Comparison of ENCODE assay signal across 10 cellular contexts in the genomic region with DNA sequence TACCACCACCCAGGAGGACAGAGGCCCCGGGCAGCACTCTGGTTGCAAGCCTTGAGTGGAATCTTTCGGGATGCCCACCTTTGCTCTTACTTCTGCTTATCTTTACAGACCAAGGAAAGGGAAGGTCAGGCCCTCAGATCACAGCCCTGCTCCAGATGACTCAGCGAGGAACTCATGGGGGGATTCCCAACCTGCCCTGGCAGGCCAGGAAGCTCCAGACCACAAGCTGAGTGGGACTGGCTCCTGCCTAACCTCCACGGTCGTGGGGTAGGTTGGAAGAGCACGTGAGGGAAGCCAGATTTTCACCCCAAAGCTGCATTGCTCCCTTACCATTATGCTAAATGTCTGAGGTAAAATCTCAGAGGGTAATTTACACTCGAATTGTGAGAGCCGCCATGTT. TPM values are rescaled to one million over a fixed set of nuclear protein-coding genes. Genes with fewer than 3 reads are reported as not detected.
A peak's percentile ranks its signal among the peaks of the same experiment; 100 is the strongest.
DNase-seq lines count a peak whose midpoint lies in the region; ATAC-seq and TF ChIP-seq lines count a peak whose summit lies in the region.
"Had no signal": no experiment of that assay in that cellular context is flagged by ENCODE, and none has a peak within 500 bp of the region (broad histone marks: within the 10 kb centered on the region; RNA-seq: fewer than 3 reads in every experiment).

No MANE protein-coding gene starts in this region.

- peak; percentile 62 for DNase-seq in stimulated activated CD4-positive, alpha-beta T cell treated with anti-CD3 and anti-CD28 coated beads, Interleukin-15, amount 100 ng/mL, for 24 hours
- DNase-seq in stimulated activated CD4-positive, alpha-beta T cell treated with anti-CD3 and anti-CD28 coated beads, Interleukin-2, amount 100 ng/mL, for 48 hours: no peak
- DNase-seq in activated CD8-positive, alpha-beta T cell treated with anti-CD3 and anti-CD28 coated beads, Interleukin-2, amount 10 ng/mL, durations not matched to agents 7 days and 5 days: no peak
- DNase-seq in iris pigment epithelial cell (ENCODE audit: low read depth) (peak; percentile 63), NCI-H1105 (lab: John Stamatoyannopoulos, UW) (no peak), foreskin fibroblast (no peak)
- DNase-seq: HCEC 1CT, pancreas had no signal

- H3K4me3 ChIP-seq in foreskin fibroblast (ENCODE audit: low read depth in 1 of 2, low read length in 2 of 2): no peak overlapping the region
- H3K4me3 ChIP-seq: pancreas had no signal

- CTCF ChIA-PET in activated CD8-positive, alpha-beta T cell treated with anti-CD3 and anti-CD28 coated beads, Interleukin-2, amount 10 ng/mL, durations not matched to agents 7 days and 5 days (lab: Charles Lee): interaction anchor here (0.8 to 7.7 kb wide), 5 partner anchors 10 to 109 kb away, joined by 3 to 68 read pairs (median 5); partner anchors contain the start of genes CASTOR1 and RNF215

- H3K27ac Mint-ChIP-seq in activated CD8-positive, alpha-beta T cell treated with anti-CD3 and anti-CD28 coated beads, Interleukin-2, amount 10 ng/mL, durations not matched to agents 7 days and 5 days: no peak overlapping the region

- POLR2A ChIA-PET in activated CD8-positive, alpha-beta T cell treated with anti-CD3 and anti-CD28 coated beads, Interleukin-2, amount 10 ng/mL, durations not matched to agents 7 days and 5 days (lab: Charles Lee): interaction anchor here (0.7 to 3.6 kb wide), 6 partner anchors 9 to 42 kb away, joined by 3 to 14 read pairs (median 8); partner anchors contain the start of genes CASTOR1, CCDC157 and SF3A1

- H3K36me3 Mint-ChIP-seq in activated CD8-positive, alpha-beta T cell treated with anti-CD3 and anti-CD28 coated beads, Interleukin-2, amount 10 ng/mL, durations not matched to agents 7 days and 5 days (ENCODE audit: low read depth): peaks cover 71% of the 10 kb centered on the region

- no peak overlapping the region for H3K4me3 Mint-ChIP-seq in activated CD8-positive, alpha-beta T cell treated with anti-CD3 and anti-CD28 coated beads, Interleukin-2, amount 10 ng/mL, durations not matched to agents 7 days and 5 days

- H3K4me1 Mint-ChIP-seq in activated CD8-positive, alpha-beta T cell treated with anti-CD3 and anti-CD28 coated beads, Interleukin-2, amount 10 ng/mL, durations not matched to agents 7 days and 5 days (ENCODE audit: low read depth): peaks cover 92% of the 10 kb centered on the region

- ATAC-seq in activated CD8-positive, alpha-beta T cell treated with anti-CD3 and anti-CD28 coated beads, Interleukin-2, amount 10 ng/mL, durations not matched to agents 7 days and 5 days: peak; percentile 43
- ATAC-seq in GM19328 (IDR thresholded peaks at IDR 0.05; ENCODE audit: unreplicated experiment): no peak
- ATAC-seq in GM19351 (IDR thresholded peaks at IDR 0.05; ENCODE audit: unreplicated experiment): no peak
- ATAC-seq: pancreas had no signal

- no peaks in the 10 kb centered on the region for H3K27me3 Mint-ChIP-seq in activated CD8-positive, alpha-beta T cell treated with anti-CD3 and anti-CD28 coated beads, Interleukin-2, amount 10 ng/mL, durations not matched to agents 7 days and 5 days (ENCODE audit: low read depth)

- no peaks in the 10 kb centered on the region for H3K9me3 Mint-ChIP-seq in activated CD8-positive, alpha-beta T cell treated with anti-CD3 and anti-CD28 coated beads, Interleukin-2, amount 10 ng/mL, durations not matched to agents 7 days and 5 days (ENCODE audit: insufficient read depth)

- no peak for TF ChIP-seq CTCF in foreskin fibroblast (IDR thresholded peaks at IDR 0.05; ENCODE audit: low read depth, low read length)

RNA-seq across cellular contexts. Expression of gene TBC1D10A, which starts 11.8 kb away (rescaled TPM):
- 10 to 100 TPM; 47.6 to 49.2 TPM for total RNA-seq in activated CD8-positive, alpha-beta T cell treated with anti-CD3 and anti-CD28 coated beads, Interleukin-2, amount 10 ng/mL, durations not matched to agents 7 days and 5 days

RNA-seq across cellular contexts. Expression of gene CASTOR1, which starts 25.6 kb away (rescaled TPM):
- 10 to 100 TPM; 24.5 to 25.4 TPM for total RNA-seq in activated CD8-positive, alpha-beta T cell treated with anti-CD3 and anti-CD28 coated beads, Interleukin-2, amount 10 ng/mL, durations not matched to agents 7 days and 5 days

RNA-seq across cellular contexts. Expression of gene SF3A1, which starts 41.8 kb away (rescaled TPM):
- total RNA-seq in activated CD8-positive, alpha-beta T cell treated with anti-CD3 and anti-CD28 coated beads, Interleukin-2, amount 10 ng/mL, durations not matched to agents 7 days and 5 days: 100 to 1,000 TPM; 211 to 246 TPM

RNA-seq across cellular contexts. Expression of gene CCDC157, which starts 41.9 kb away (rescaled TPM):
- 1 to 10 TPM; 4.3 to 5.0 TPM for total RNA-seq in activated CD8-positive, alpha-beta T cell treated with anti-CD3 and anti-CD28 coated beads, Interleukin-2, amount 10 ng/mL, durations not matched to agents 7 days and 5 days

RNA-seq across cellular contexts. Expression of gene OSM, which starts 48.3 kb away (rescaled TPM):
- total RNA-seq in activated CD8-positive, alpha-beta T cell treated with anti-CD3 and anti-CD28 coated beads, Interleukin-2, amount 10 ng/mL, durations not matched to agents 7 days and 5 days: 100 to 1,000 TPM; 135 to 140 TPM

Comparison
In these comparisons a context has a peak if more than half of its experiments do, and no peak if none do; other contexts are left out.
1. DNase-seq: peak in stimulated activated CD4-positive, alpha-beta T cell treated with anti-CD3 and anti-CD28 coated beads, Interleukin-15, amount 100 ng/mL, for 24 hours (single experiment) and iris pigment epithelial cell (single experiment); none in stimulated activated CD4-positive, alpha-beta T cell treated with anti-CD3 and anti-CD28 coated beads, Interleukin-2, amount 100 ng/mL, for 48 hours (0 of 2), activated CD8-positive, alpha-beta T cell treated with anti-CD3 and anti-CD28 coated beads, Interleukin-2, amount 10 ng/mL, durations not matched to agents 7 days and 5 days (single experiment), NCI-H1105 (single experiment) and foreskin fibroblast (0 of 2).